Comparison of ENCODE assay signal across 10 cellular contexts in the genomic region with DNA sequence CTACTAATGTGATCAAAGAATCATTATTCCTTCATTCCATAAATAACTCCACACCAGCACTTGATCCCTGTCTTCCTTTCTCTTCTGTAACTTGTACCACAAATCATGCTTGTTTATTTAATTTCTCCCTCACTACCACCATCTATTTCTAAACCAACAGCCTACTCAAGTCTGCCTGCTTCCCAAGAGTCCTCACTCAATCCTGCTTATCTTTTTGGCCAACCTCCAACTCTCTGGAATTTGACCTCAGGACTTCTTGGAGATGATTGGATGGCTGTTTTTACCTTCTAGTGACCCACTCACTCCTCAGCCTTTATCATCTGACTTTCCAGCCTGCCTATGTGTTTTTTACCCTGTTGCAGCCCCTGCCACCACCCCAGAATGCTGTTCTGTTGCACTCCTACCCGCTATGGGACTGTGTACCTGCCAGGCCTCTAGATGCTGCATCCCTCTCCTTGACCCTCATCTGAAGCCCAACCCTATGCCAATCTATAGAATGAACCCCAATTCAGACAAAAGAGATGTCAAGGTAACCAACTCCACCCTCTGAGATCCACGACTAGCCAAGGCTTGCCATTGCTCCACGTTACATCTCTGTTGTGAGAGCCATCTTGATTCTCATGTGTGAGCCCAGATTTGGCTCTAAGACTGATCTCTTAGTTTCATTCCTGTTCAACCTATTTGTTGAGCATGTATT.
DNase-seq lines count a peak whose midpoint lies in the region; ATAC-seq and TF ChIP-seq lines count a peak whose summit lies in the region.
"Had no signal": no experiment of that assay in that cellular context is flagged by ENCODE, and none has a peak within 500 bp of the region (broad histone marks: within the 10 kb centered on the region; RNA-seq: fewer than 3 reads in every experiment).

No MANE protein-coding gene starts in this region.

- TF ChIP-seq POLR2A in esophagus squamous epithelium (IDR thresholded peaks at IDR 0.05), result no peak

- no peaks in the 10 kb centered on the region for H3K79me2 ChIP-seq in PC-3 (ENCODE audit: low read length)

- no peak overlapping the region for H3K4me3 ChIP-seq in PC-3 (ENCODE audit: low read length)
- no peak overlapping the region for H3K4me3 ChIP-seq in esophagus squamous epithelium
- H3K4me3 ChIP-seq in muscle layer of duodenum (ENCODE audit: low read depth in 1 of 2, low read length in 2 of 2), result no peak overlapping the region

- no TSS peak for BruUV-seq in PC-3 (replicated peaks; lab: Mats Ljungman, UMichigan)

- no peaks in the 10 kb centered on the region for H3K9me2 ChIP-seq in PC-3 (replicated peaks; ENCODE audit: low read length)

- CTCF ChIA-PET in PC-3 (lab: Charles Lee), result no interaction called here
- CTCF ChIA-PET in GM10248 (lab: Yijun Ruan, JAX), result interaction anchor here (1.2 to 2.4 kb wide), 4 partner anchors 11 to 52 kb away, joined by 3 to 9 read pairs (median 6); no protein-coding TSS in a partner anchor

- no peak overlapping the region for H3K9ac ChIP-seq in PC-3 (ENCODE audit: low read length)

- no peak overlapping the region for H2AFZ ChIP-seq in PC-3 (ENCODE audit: low read length)

- peak; percentile 33 for DNase-seq in ACHN
- no peak for DNase-seq in PC-3
- DNase-seq in esophagus squamous epithelium (lab: John Stamatoyannopoulos, UW), result no peak
- no peak for DNase-seq in GM20000 (ENCODE audit: low spot score)
- DNase-seq in GM10248 (ENCODE audit: extremely low spot score), result no peak
- no peak for DNase-seq in GM03348 (ENCODE audit: low spot score)
- DNase-seq in NOMO-1 treated with dmso at 0.1 percent for 144 hours (lab: John Stamatoyannopoulos, UW; ENCODE audit: unreplicated experiment), result no peak
- DNase-seq: activated gamma-delta T cell, T-helper 17 cell had no signal

- intact Hi-C loops in PC-3 (cut with micrococcal nuclease), result no loop called here
- intact Hi-C loops in esophagus squamous epithelium (cut with DNase I), result no loop called here

- H3K4me1 ChIP-seq in PC-3 (ENCODE audit: insufficient read depth, low read length), result peaks cover 12% of the 10 kb centered on the region
- H3K4me1 ChIP-seq in esophagus squamous epithelium, result peaks cover 15 to 50% (median 30%) of the 10 kb centered on the region in 3 donors
- H3K4me1 ChIP-seq in muscle layer of duodenum (ENCODE audit: control insufficient read depth in 1 of 2, insufficient read depth in 2 of 2, low read length in 2 of 2), result peaks cover 16 to 20% of the 10 kb centered on the region in 2 donors

- POLR2A ChIA-PET in PC-3 (lab: Charles Lee; ENCODE audit: unreplicated experiment) (no interaction called here), GM10248 (lab: Yijun Ruan, JAX) (interaction anchor here (1.2 to 1.5 kb wide), 2 partner anchors 50 to 407 kb away, joined by 6 to 12 read pairs; partner anchors contain the start of gene BTG1)

- H3K27ac ChIP-seq in PC-3 (ENCODE audit: low read length) (no peak overlapping the region), esophagus squamous epithelium (peak overlapping the region; percentile 53 to 79 (median 76)), muscle layer of duodenum (ENCODE audit: low read length) (peak overlapping the region; percentile 28)

- WGBS in esophagus squamous epithelium, 2 donors, result 61 to 77% methylated on average over 3 of the region's 3 CpGs

- no peak for ATAC-seq in PC-3
- ATAC-seq: T-helper 17 cell had no signal

- H3K4me2 ChIP-seq in PC-3 (ENCODE audit: low read length), result peak overlapping the region; percentile 22; the same call in 1 of the 2 replicates

- H3K36me3 ChIP-seq in PC-3 (ENCODE audit: low read depth, low read length), result no peaks in the 10 kb centered on the region
- no peaks in the 10 kb centered on the region for H3K36me3 ChIP-seq in esophagus squamous epithelium
- H3K36me3 ChIP-seq in muscle layer of duodenum (ENCODE audit: control insufficient read depth in 1 of 2, insufficient read depth in 2 of 2, low read length in 2 of 2), result no peaks in the 10 kb centered on the region

- H3K27me3 ChIP-seq in PC-3 (ENCODE audit: low read length) (no peaks in the 10 kb centered on the region), esophagus squamous epithelium (no peaks in the 10 kb centered on the region), muscle layer of duodenum (ENCODE audit: low read depth, low read length) (no peaks in the 10 kb centered on the region)

- TF ChIP-seq CTCF in PC-3 (conservative IDR thresholded peaks at IDR 0.05; ENCODE audit: low read depth, low read length) (no peak), esophagus squamous epithelium (IDR thresholded peaks at IDR 0.05) (no peak), GM20000 (IDR thresholded peaks at IDR 0.05; ENCODE audit: extremely low read depth, missing control alignments) (no peak), GM10248 (IDR thresholded peaks at IDR 0.05; ENCODE audit: control extremely low read depth, extremely low read depth, low read depth, missing control alignments) (no peak)

- H3K9me3 ChIP-seq in PC-3 (ENCODE audit: low read length), result no peaks in the 10 kb centered on the region
- no peaks in the 10 kb centered on the region for H3K9me3 ChIP-seq in esophagus squamous epithelium
- H3K9me3 ChIP-seq in muscle layer of duodenum (ENCODE audit: control insufficient read depth in 1 of 2, low read length in 2 of 2), result no peaks in the 10 kb centered on the region

- no peaks in the 10 kb centered on the region for H4K20me1 ChIP-seq in PC-3 (ENCODE audit: low read length)

- no peaks in the 10 kb centered on the region for H3F3A ChIP-seq in PC-3 (ENCODE audit: low read length, unreplicated experiment)

- in situ Hi-C loops in ACHN (cut with HindIII; ENCODE audit: low pct_ligation_motif_present, low pct_unique_long_range_greater_than_20kb, low sequenced_read_pairs), result no loop called here
